ENCODE assay signal across 1 cellular context in the genomic region with DNA sequence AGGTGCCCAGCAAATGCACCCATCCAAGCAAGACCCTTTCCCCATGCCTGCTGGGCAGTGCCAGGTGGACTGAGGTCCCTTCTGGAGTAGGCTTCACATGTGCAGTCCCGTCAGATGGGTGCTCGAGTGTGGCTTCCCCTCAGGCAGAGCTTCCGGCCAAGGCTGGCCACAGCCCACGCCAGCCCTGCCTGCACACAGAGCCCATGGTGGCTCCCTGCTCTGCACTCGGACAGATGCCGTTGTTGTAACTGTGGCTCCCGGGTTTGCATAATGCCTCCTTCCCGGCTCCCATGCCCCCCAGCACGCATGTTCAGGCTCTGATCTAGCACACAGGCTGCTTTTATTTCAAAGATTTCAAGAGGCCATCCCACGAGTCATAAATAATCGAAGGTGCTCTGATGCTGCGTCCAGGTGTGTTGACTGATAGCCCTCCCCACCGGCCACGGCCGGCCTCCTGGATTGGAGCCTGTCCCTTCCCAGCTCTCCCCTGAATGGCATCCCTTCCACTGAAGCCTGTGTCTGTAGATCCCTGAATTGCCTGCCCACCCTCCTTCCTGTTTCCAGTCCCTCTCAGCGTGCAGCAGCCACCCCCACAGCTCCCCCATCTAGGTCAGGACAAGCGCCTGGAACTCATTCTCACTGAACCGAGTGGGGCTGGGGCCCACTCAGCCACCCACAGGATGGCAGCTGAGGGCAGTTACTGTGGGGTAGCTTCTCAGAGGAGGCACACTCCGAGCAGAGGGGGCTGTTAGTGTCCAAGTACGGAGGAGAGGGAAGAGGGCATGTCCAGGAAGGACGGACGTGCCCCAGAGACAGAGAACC.
A peak's percentile ranks its signal among the peaks of the same experiment; 100 is the strongest.
TF ChIP-seq lines count a peak whose summit lies in the region.

No MANE protein-coding gene starts in this region.

TF ChIP-seq in K562, 482 proteins besides CTCF, POLR2A, EP300 and RAD21 (continued from another document and continues in another):
- TF ChIP-seq, protein P1, sequence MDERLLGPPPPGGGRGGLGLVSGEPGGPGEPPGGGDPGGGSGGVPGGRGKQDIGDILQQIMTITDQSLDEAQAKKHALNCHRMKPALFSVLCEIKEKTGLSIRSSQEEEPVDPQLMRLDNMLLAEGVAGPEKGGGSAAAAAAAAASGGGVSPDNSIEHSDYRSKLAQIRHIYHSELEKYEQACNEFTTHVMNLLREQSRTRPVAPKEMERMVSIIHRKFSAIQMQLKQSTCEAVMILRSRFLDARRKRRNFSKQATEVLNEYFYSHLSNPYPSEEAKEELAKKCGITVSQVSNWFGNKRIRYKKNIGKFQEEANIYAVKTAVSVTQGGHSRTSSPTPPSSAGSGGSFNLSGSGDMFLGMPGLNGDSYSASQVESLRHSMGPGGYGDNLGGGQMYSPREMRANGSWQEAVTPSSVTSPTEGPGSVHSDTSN (CRISPR knock-in tag; IDR thresholded peaks at IDR 0.05; ENCODE audit: low read depth), result no peak
- TF ChIP-seq, protein P1 (tag; conservative IDR thresholded peaks at IDR 0.05; ENCODE audit: low read depth), result peak; percentile 74
- no peak for TF ChIP-seq ZNF282 (CRISPR knock-in tag; IDR thresholded peaks at IDR 0.05)
- TF ChIP-seq PML (IDR thresholded peaks at IDR 0.05; ENCODE audit: low read length), result no peak
- TF ChIP-seq CBFA2T2 (conservative IDR thresholded peaks at IDR 0.05), result peak; percentile 49
- no peak for TF ChIP-seq HCFC1 (IDR thresholded peaks at IDR 0.05; ENCODE audit: low read depth, low read length)
- TF ChIP-seq NEUROD1 (IDR thresholded peaks at IDR 0.05; ENCODE audit: borderline replicate concordance, low read depth, low read length, partially characterized antibody), result no peak
- TF ChIP-seq, protein P2, sequence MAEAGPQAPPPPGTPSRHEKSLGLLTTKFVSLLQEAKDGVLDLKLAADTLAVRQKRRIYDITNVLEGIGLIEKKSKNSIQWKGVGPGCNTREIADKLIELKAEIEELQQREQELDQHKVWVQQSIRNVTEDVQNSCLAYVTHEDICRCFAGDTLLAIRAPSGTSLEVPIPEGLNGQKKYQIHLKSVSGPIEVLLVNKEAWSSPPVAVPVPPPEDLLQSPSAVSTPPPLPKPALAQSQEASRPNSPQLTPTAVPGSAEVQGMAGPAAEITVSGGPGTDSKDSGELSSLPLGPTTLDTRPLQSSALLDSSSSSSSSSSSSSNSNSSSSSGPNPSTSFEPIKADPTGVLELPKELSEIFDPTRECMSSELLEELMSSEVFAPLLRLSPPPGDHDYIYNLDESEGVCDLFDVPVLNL (CRISPR knock-in tag; IDR thresholded peaks at IDR 0.05; ENCODE audit: low read depth), result no peak
- TF ChIP-seq ARID1B (IDR thresholded peaks at IDR 0.05), result peak; percentile 74
- no peak for TF ChIP-seq ZNF584 (CRISPR knock-in tag; IDR thresholded peaks at IDR 0.05; ENCODE audit: low read depth)
- TF ChIP-seq RBFOX2 (IDR thresholded peaks at IDR 0.05; ENCODE audit: low read depth, low read length), result no peak
- TF ChIP-seq, protein P3, sequence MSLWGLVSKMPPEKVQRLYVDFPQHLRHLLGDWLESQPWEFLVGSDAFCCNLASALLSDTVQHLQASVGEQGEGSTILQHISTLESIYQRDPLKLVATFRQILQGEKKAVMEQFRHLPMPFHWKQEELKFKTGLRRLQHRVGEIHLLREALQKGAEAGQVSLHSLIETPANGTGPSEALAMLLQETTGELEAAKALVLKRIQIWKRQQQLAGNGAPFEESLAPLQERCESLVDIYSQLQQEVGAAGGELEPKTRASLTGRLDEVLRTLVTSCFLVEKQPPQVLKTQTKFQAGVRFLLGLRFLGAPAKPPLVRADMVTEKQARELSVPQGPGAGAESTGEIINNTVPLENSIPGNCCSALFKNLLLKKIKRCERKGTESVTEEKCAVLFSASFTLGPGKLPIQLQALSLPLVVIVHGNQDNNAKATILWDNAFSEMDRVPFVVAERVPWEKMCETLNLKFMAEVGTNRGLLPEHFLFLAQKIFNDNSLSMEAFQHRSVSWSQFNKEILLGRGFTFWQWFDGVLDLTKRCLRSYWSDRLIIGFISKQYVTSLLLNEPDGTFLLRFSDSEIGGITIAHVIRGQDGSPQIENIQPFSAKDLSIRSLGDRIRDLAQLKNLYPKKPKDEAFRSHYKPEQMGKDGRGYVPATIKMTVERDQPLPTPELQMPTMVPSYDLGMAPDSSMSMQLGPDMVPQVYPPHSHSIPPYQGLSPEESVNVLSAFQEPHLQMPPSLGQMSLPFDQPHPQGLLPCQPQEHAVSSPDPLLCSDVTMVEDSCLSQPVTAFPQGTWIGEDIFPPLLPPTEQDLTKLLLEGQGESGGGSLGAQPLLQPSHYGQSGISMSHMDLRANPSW (CRISPR knock-in tag; IDR thresholded peaks at IDR 0.05), result no peak
- TF ChIP-seq ZNF134 (CRISPR knock-in tag; conservative IDR thresholded peaks at IDR 0.05), result no peak
- TF ChIP-seq TCFL5 (CRISPR knock-in tag; conservative IDR thresholded peaks at IDR 0.05), result no peak
- TF ChIP-seq, protein P4, sequence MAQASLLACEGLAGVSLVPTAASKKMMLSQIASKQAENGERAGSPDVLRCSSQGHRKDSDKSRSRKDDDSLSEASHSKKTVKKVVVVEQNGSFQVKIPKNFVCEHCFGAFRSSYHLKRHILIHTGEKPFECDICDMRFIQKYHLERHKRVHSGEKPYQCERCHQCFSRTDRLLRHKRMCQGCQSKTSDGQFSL (CRISPR knock-in tag; IDR thresholded peaks at IDR 0.05), result peak; percentile 32; the same call in 1 of the 2 replicates
- TF ChIP-seq, protein P4 (tag; IDR thresholded peaks at IDR 0.05), result no peak
- no peak for TF ChIP-seq NFE2L1 (tag; IDR thresholded peaks at IDR 0.05; ENCODE audit: borderline replicate concordance, low read depth)
- no peak for TF ChIP-seq PTBP1 (IDR thresholded peaks at IDR 0.05; ENCODE audit: low read depth, low read length)
- no peak for TF ChIP-seq HNRNPLL (IDR thresholded peaks at IDR 0.05; ENCODE audit: low read depth, low read length, poor library complexity, severe bottlenecking)
- no peak for TF ChIP-seq HOXB6 (CRISPR knock-in tag; IDR thresholded peaks at IDR 0.05; ENCODE audit: borderline replicate concordance)
- TF ChIP-seq, protein P5, sequence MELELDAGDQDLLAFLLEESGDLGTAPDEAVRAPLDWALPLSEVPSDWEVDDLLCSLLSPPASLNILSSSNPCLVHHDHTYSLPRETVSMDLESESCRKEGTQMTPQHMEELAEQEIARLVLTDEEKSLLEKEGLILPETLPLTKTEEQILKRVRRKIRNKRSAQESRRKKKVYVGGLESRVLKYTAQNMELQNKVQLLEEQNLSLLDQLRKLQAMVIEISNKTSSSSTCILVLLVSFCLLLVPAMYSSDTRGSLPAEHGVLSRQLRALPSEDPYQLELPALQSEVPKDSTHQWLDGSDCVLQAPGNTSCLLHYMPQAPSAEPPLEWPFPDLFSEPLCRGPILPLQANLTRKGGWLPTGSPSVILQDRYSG (tag; conservative IDR thresholded peaks at IDR 0.05; ENCODE audit: low read depth), result no peak
- no peak for TF ChIP-seq HLTF (IDR thresholded peaks at IDR 0.05)
- no peak for TF ChIP-seq ZNF253 (CRISPR knock-in tag; conservative IDR thresholded peaks at IDR 0.05)
- no peak for TF ChIP-seq NFATC3 (IDR thresholded peaks at IDR 0.05)
- TF ChIP-seq, protein P6, sequence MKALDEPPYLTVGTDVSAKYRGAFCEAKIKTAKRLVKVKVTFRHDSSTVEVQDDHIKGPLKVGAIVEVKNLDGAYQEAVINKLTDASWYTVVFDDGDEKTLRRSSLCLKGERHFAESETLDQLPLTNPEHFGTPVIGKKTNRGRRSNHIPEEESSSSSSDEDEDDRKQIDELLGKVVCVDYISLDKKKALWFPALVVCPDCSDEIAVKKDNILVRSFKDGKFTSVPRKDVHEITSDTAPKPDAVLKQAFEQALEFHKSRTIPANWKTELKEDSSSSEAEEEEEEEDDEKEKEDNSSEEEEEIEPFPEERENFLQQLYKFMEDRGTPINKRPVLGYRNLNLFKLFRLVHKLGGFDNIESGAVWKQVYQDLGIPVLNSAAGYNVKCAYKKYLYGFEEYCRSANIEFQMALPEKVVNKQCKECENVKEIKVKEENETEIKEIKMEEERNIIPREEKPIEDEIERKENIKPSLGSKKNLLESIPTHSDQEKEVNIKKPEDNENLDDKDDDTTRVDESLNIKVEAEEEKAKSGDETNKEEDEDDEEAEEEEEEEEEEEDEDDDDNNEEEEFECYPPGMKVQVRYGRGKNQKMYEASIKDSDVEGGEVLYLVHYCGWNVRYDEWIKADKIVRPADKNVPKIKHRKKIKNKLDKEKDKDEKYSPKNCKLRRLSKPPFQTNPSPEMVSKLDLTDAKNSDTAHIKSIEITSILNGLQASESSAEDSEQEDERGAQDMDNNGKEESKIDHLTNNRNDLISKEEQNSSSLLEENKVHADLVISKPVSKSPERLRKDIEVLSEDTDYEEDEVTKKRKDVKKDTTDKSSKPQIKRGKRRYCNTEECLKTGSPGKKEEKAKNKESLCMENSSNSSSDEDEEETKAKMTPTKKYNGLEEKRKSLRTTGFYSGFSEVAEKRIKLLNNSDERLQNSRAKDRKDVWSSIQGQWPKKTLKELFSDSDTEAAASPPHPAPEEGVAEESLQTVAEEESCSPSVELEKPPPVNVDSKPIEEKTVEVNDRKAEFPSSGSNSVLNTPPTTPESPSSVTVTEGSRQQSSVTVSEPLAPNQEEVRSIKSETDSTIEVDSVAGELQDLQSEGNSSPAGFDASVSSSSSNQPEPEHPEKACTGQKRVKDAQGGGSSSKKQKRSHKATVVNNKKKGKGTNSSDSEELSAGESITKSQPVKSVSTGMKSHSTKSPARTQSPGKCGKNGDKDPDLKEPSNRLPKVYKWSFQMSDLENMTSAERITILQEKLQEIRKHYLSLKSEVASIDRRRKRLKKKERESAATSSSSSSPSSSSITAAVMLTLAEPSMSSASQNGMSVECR (CRISPR knock-in tag; IDR thresholded peaks at IDR 0.05), result no peak
- no peak for TF ChIP-seq MYNN (IDR thresholded peaks at IDR 0.05)
- TF ChIP-seq MYNN (CRISPR knock-in tag; IDR thresholded peaks at IDR 0.05), result no peak
- TF ChIP-seq BDP1 (IDR thresholded peaks at IDR 0.05; ENCODE audit: insufficient read depth, insufficient read length), result no peak
- no peak for TF ChIP-seq MCM2 (IDR thresholded peaks at IDR 0.05; ENCODE audit: low read depth)
- no peak for TF ChIP-seq HDAC3 (IDR thresholded peaks at IDR 0.05; ENCODE audit: borderline replicate concordance, partially characterized antibody)
- 0 out of 2 replicates have a peak, but pooled peaks have one; percentile 53 for TF ChIP-seq TCF3 (CRISPR knock-in tag; IDR thresholded peaks at IDR 0.05)
- 0 out of 2 replicates have a peak, but pooled peaks have one; percentile 13 for TF ChIP-seq NFIC (IDR thresholded peaks at IDR 0.05)
- no peak for TF ChIP-seq BRCA1 (IDR thresholded peaks at IDR 0.05)
- 0 out of 2 replicates have a peak, but pooled peaks have one; percentile 26 for TF ChIP-seq BRCA1 (CRISPR knock-in tag; IDR thresholded peaks at IDR 0.05)
- TF ChIP-seq, protein P7, sequence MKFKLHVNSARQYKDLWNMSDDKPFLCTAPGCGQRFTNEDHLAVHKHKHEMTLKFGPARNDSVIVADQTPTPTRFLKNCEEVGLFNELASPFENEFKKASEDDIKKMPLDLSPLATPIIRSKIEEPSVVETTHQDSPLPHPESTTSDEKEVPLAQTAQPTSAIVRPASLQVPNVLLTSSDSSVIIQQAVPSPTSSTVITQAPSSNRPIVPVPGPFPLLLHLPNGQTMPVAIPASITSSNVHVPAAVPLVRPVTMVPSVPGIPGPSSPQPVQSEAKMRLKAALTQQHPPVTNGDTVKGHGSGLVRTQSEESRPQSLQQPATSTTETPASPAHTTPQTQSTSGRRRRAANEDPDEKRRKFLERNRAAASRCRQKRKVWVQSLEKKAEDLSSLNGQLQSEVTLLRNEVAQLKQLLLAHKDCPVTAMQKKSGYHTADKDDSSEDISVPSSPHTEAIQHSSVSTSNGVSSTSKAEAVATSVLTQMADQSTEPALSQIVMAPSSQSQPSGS (CRISPR knock-in tag; IDR thresholded peaks at IDR 0.05), result no peak
- TF ChIP-seq NFYB (IDR thresholded peaks at IDR 0.05; ENCODE audit: extremely low read depth, insufficient read length), result no peak
- 0 out of 4 replicates have a peak, but pooled peaks of 1 of the 2 experiments have one; percentile 26 for TF ChIP-seq RCOR1 (IDR thresholded peaks at IDR 0.05; ENCODE audit: borderline replicate concordance in 1 of 2, low read depth in 2 of 2, low read length in 2 of 2)
- TF ChIP-seq FOXK1 (CRISPR knock-in tag; IDR thresholded peaks at IDR 0.05; ENCODE audit: borderline replicate concordance), result no peak
- TF ChIP-seq RBM17 (IDR thresholded peaks at IDR 0.05; ENCODE audit: borderline replicate concordance, low read depth, low read length), result no peak
- TF ChIP-seq, protein P8, sequence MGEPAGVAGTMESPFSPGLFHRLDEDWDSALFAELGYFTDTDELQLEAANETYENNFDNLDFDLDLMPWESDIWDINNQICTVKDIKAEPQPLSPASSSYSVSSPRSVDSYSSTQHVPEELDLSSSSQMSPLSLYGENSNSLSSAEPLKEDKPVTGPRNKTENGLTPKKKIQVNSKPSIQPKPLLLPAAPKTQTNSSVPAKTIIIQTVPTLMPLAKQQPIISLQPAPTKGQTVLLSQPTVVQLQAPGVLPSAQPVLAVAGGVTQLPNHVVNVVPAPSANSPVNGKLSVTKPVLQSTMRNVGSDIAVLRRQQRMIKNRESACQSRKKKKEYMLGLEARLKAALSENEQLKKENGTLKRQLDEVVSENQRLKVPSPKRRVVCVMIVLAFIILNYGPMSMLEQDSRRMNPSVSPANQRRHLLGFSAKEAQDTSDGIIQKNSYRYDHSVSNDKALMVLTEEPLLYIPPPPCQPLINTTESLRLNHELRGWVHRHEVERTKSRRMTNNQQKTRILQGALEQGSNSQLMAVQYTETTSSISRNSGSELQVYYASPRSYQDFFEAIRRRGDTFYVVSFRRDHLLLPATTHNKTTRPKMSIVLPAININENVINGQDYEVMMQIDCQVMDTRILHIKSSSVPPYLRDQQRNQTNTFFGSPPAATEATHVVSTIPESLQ (CRISPR knock-in tag; IDR thresholded peaks at IDR 0.05), result no peak
- no peak for TF ChIP-seq PHF20 (IDR thresholded peaks at IDR 0.05; ENCODE audit: partially characterized antibody)
- TF ChIP-seq MAFF (IDR thresholded peaks at IDR 0.05; ENCODE audit: low read length), result no peak
- TF ChIP-seq SIN3B (IDR thresholded peaks at IDR 0.05; ENCODE audit: low read depth), result no peak
- TF ChIP-seq BRF1 (IDR thresholded peaks at IDR 0.05; ENCODE audit: borderline replicate concordance, extremely low read depth, insufficient read length), result no peak
- no peak for TF ChIP-seq ZNF274 (IDR thresholded peaks at IDR 0.05; ENCODE audit: borderline replicate concordance, low read depth, low read length)
- no peak for TF ChIP-seq TFAM (CRISPR knock-in tag; conservative IDR thresholded peaks at IDR 0.05)
- no peak for TF ChIP-seq ZNF224 (CRISPR knock-in tag; IDR thresholded peaks at IDR 0.05)
- TF ChIP-seq SIRT6 (IDR thresholded peaks at IDR 0.05; ENCODE audit: low read depth, low read length), result no peak
